ENCODE assay signal across 5 cellular contexts in genomic region chr2:15714002-15714401, GRCh38.
"Had no signal": no experiment of that assay in that cellular context is flagged by ENCODE, and none has a peak within 500 bp of the region (broad histone marks: within the 10 kb centered on the region; RNA-seq: fewer than 3 reads in every experiment).

No MANE protein-coding gene starts in this region.

- ATAC-seq: GM23338 had no signal

- H3K4me1 Mint-ChIP-seq: GM23338 had no signal

- DNase-seq: H9, HCEC 1CT, KBM-7 had no signal

- H3K36me3 Mint-ChIP-seq: IgD-negative memory B cell had no signal

- H3K27me3 Mint-ChIP-seq: IgD-negative memory B cell had no signal

- H3K27ac Mint-ChIP-seq: GM23338, H9, IgD-negative memory B cell had no signal

- H3K4me3 ChIP-seq: GM23338 had no signal

- H3K4me3 Mint-ChIP-seq: GM23338, H9, IgD-negative memory B cell had no signal

- H3K9me3 Mint-ChIP-seq: GM23338, H9 had no signal
